In genomic region chr14:66010695-66011094, GRCh38 we compare ENCODE assay signal across 11 cellular contexts.
DNase-seq lines count a peak whose midpoint lies in the region; ATAC-seq and TF ChIP-seq lines count a peak whose summit lies in the region.
"Had no signal": no experiment of that assay in that cellular context is flagged by ENCODE, and none has a peak within 500 bp of the region (broad histone marks: within the 10 kb centered on the region; RNA-seq: fewer than 3 reads in every experiment).

No MANE protein-coding gene starts in this region.

- peak; percentile 18 for DNase-seq in DMS53 (lab: John Stamatoyannopoulos, UW)
- DNase-seq in DMS53 treated with DMSO at 0.1 percent for 48 hours (lab: John Stamatoyannopoulos, UW; ENCODE audit: unreplicated experiment), result no peak
- DNase-seq in activated T-helper 1 cell treated with anti-CD3 and anti-CD28 coated beads, Interleukin-12 subunit alpha, Interleukin-12 subunit beta, Interleukin-2, Interleukin-4 antibody, amounts not matched to agents 30 ng/mL and 10 ng/mL and 1 ng/mL, durations not matched to agents 14 hours and 24 hours and 36 hours (ENCODE audit: low spot score), result no peak
- no peak for DNase-seq in activated CD8-positive, alpha-beta memory T cell treated with anti-CD3 and anti-CD28 coated beads for 24 hours
- DNase-seq in activated CD4-positive, alpha-beta T cell treated with anti-CD3 and anti-CD28 coated beads for 4 hours, result no peak
- DNase-seq: AML-193, DMS79 treated with DMSO at 0.1 percent for 48 hours, EL, GM23248 had no signal

- H3K9me3 Mint-ChIP-seq in activated T-helper 1 cell treated with anti-CD3 and anti-CD28 coated beads, Interleukin-12 subunit alpha, Interleukin-12 subunit beta, Interleukin-2, Interleukin-4 antibody, amounts not matched to agents 30 ng/mL and 10 ng/mL and 1 ng/mL, durations not matched to agents 14 hours and 24 hours and 36 hours, result no peaks in the 10 kb centered on the region
- peaks cover 12% of the 10 kb centered on the region for H3K9me3 Mint-ChIP-seq in nephron

- no peaks in the 10 kb centered on the region for H3K4me1 Mint-ChIP-seq in activated T-helper 1 cell treated with anti-CD3 and anti-CD28 coated beads, Interleukin-12 subunit alpha, Interleukin-12 subunit beta, Interleukin-2, Interleukin-4 antibody, amounts not matched to agents 30 ng/mL and 10 ng/mL and 1 ng/mL, durations not matched to agents 14 hours and 24 hours and 36 hours (ENCODE audit: low read depth)
- peaks cover 25% of the 10 kb centered on the region for H3K4me1 Mint-ChIP-seq in nephron

- no peaks in the 10 kb centered on the region for H3K36me3 Mint-ChIP-seq in activated T-helper 1 cell treated with anti-CD3 and anti-CD28 coated beads, Interleukin-12 subunit alpha, Interleukin-12 subunit beta, Interleukin-2, Interleukin-4 antibody, amounts not matched to agents 30 ng/mL and 10 ng/mL and 1 ng/mL, durations not matched to agents 14 hours and 24 hours and 36 hours (ENCODE audit: low read depth)
- no peaks in the 10 kb centered on the region for H3K36me3 Mint-ChIP-seq in nephron (ENCODE audit: low read depth)

- H3K4me3 Mint-ChIP-seq in activated T-helper 1 cell treated with anti-CD3 and anti-CD28 coated beads, Interleukin-12 subunit alpha, Interleukin-12 subunit beta, Interleukin-2, Interleukin-4 antibody, amounts not matched to agents 30 ng/mL and 10 ng/mL and 1 ng/mL, durations not matched to agents 14 hours and 24 hours and 36 hours, result no peak overlapping the region
- no peak overlapping the region for H3K4me3 Mint-ChIP-seq in nephron

- no peak for TF ChIP-seq CTCF in nephron (IDR thresholded peaks at IDR 0.05; ENCODE audit: unreplicated experiment in 3 of 3)

- peak overlapping the region; percentile 22 for H3K27ac Mint-ChIP-seq in activated T-helper 1 cell treated with anti-CD3 and anti-CD28 coated beads, Interleukin-12 subunit alpha, Interleukin-12 subunit beta, Interleukin-2, Interleukin-4 antibody, amounts not matched to agents 30 ng/mL and 10 ng/mL and 1 ng/mL, durations not matched to agents 14 hours and 24 hours and 36 hours
- H3K27ac Mint-ChIP-seq in nephron, result peak overlapping the region in 2 of 3 experiments; percentile 25 to 50

- intact Hi-C loops in activated T-helper 1 cell treated with anti-CD3 and anti-CD28 coated beads, Interleukin-12 subunit alpha, Interleukin-12 subunit beta, Interleukin-2, Interleukin-4 antibody, amounts not matched to agents 30 ng/mL and 10 ng/mL and 1 ng/mL, durations not matched to agents 14 hours and 24 hours and 36 hours (cut with micrococcal nuclease), result no loop called here

- H3K27me3 Mint-ChIP-seq in activated T-helper 1 cell treated with anti-CD3 and anti-CD28 coated beads, Interleukin-12 subunit alpha, Interleukin-12 subunit beta, Interleukin-2, Interleukin-4 antibody, amounts not matched to agents 30 ng/mL and 10 ng/mL and 1 ng/mL, durations not matched to agents 14 hours and 24 hours and 36 hours (ENCODE audit: insufficient read depth), result peaks cover 17% of the 10 kb centered on the region
- no peaks in the 10 kb centered on the region for H3K27me3 Mint-ChIP-seq in nephron (ENCODE audit: low read depth)

- no peak for ATAC-seq in esophagus mucosa
